9 cellular contexts compared by ENCODE assay signal in the genomic region with DNA sequence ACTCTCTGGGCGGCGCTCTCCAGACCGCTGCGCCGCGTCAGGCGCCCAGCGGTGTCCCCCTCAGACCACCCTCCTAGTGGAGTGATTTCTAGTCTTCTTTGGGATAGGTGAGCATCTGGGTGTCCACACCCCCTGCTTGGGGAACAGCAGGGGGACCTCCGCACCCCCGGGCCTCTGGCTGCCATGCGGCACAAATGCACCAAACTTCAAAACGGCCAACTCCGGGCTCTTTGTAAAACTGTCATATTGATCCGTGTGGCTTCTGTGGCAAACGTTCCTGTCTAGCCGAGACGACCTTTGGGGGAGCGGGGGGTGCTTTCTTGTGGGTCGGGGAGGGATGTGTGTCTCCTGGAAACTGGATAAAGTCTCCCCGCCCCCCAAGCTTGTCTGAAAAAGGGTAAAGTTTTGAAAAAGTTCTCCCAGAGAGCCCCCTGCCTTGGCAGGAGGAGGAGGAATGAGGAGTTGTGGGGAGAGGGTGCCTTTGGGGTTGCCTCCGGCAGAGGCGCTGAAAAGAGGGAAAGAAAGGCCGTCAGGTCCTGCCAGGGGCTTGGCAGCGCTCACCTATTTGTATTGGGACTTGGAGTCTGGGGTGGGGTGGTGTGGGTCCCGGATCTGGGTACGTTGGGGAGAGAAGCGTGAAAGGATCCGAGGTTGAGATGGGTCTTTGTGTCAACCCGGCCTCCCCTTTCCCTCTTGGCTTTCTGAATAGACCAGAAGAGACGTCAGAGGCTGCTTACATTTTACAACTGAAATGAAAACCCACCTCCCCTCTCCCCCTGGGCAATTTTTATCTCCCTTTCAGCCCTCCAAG. TPM values are rescaled to one million over a fixed set of nuclear protein-coding genes. Genes with fewer than 3 reads are reported as not detected.
DNase-seq lines count a peak whose midpoint lies in the region; ATAC-seq, FAIRE-seq and TF ChIP-seq lines count a peak whose summit lies in the region.
"Had no signal": no experiment of that assay in that cellular context is flagged by ENCODE, and none has a peak within 500 bp of the region (broad histone marks: within the 10 kb centered on the region; RNA-seq: fewer than 3 reads in every experiment).

No MANE protein-coding gene starts in this region.

- H3K36me3 Mint-ChIP-seq in natural killer cell = no peaks in the 10 kb centered on the region

- no peaks in the 10 kb centered on the region for H3K9me1 ChIP-seq in endothelial cell of umbilical vein (replicated peaks; ENCODE audit: control insufficient read depth, extremely low read depth, insufficient read depth, low read length)

- H3K27me3 ChIP-seq in endothelial cell of umbilical vein (ENCODE audit: control insufficient read depth in 2 of 2, insufficient read depth in 2 of 2, low read length in 2 of 2) (no peaks in the 10 kb centered on the region), tibial artery (peaks cover 0 to 22% of the 10 kb centered on the region in 2 donors)

- H3K27ac ChIP-seq in endothelial cell of umbilical vein (ENCODE audit: insufficient read depth, low read depth, low read length) = peak overlapping the region; percentile 94
- H3K27ac ChIP-seq in tibial artery = peak overlapping the region; percentile 80 to 82

- peak overlapping the region; percentile 82 for H3K9ac ChIP-seq in endothelial cell of umbilical vein (replicated peaks; ENCODE audit: extremely low read depth, insufficient read depth, low read length)

- H3K4me3 Mint-ChIP-seq in natural killer cell = no peak overlapping the region
- H3K4me3 Mint-ChIP-seq: activated naive CD4-positive, alpha-beta T cell treated with anti-CD3 and anti-CD28 coated beads, Interleukin-2, amount 50 U/mL, for 24 hours had no signal

- BruUV-seq in endothelial cell of umbilical vein (replicated peaks; lab: Mats Ljungman, UMichigan) = TSS peak; percentile 33

- ATAC-seq in natural killer cell = peak in 1 of 3 donors; percentile 3

- no peak for FAIRE-seq in endothelial cell of umbilical vein (lab: Jason Lieb, UNC)

- dilution Hi-C loops in endothelial cell of umbilical vein (cut with MboI; ENCODE audit: extremely low pct_ligation_motif_present, low sequenced_read_pairs) = no loop called here

- peaks cover 45% of the 10 kb centered on the region for H3K4me1 ChIP-seq in endothelial cell of umbilical vein (ENCODE audit: control insufficient read depth, extremely low read depth, insufficient read depth, low read length)
- H3K4me1 ChIP-seq in tibial artery = peaks cover 15 to 49% (median 44%) of the 10 kb centered on the region in 4 donors

- CTCF ChIA-PET in endothelial cell of umbilical vein (lab: Charles Lee) = no interaction called here

- no peaks in the 10 kb centered on the region for H3K9me3 Mint-ChIP-seq in natural killer cell
- H3K9me3 Mint-ChIP-seq: activated naive CD4-positive, alpha-beta T cell treated with anti-CD3 and anti-CD28 coated beads, Interleukin-2, amount 50 U/mL, for 24 hours had no signal

- no peaks in the 10 kb centered on the region for H4K20me1 ChIP-seq in endothelial cell of umbilical vein (replicated peaks; ENCODE audit: control insufficient read depth, extremely low read depth, insufficient read depth, low read length)

- H3K79me2 ChIP-seq in endothelial cell of umbilical vein (ENCODE audit: control insufficient read depth, insufficient read depth, low read length) = peaks cover 32% of the 10 kb centered on the region

- H3K27me3 Mint-ChIP-seq in natural killer cell (ENCODE audit: low read depth in 2 of 2) = no peaks in the 10 kb centered on the region
- H3K27me3 Mint-ChIP-seq: activated naive CD4-positive, alpha-beta T cell treated with anti-CD3 and anti-CD28 coated beads, Interleukin-2, amount 50 U/mL, for 24 hours had no signal

- peak; percentile 62 for DNase-seq in GM10266 (ENCODE audit: extremely low spot score)
- peak; percentile 66 for DNase-seq in NCI-H1105 treated with DMSO at 0.1 percent for 48 hours (lab: John Stamatoyannopoulos, UW)
- DNase-seq in activated CD8-positive, alpha-beta memory T cell treated with anti-CD3 and anti-CD28 coated beads for 1 hour (ENCODE audit: extremely low read depth in 1 of 2, low read depth in 1 of 2) = peak; percentile 32 to 41
- peak; percentile 38 for DNase-seq in endothelial cell of umbilical vein (ENCODE audit: low read depth, low spot score)
- peak; percentile 44 for DNase-seq in natural killer cell
- DNase-seq in tibial artery = peak in 1 of 2 donors; percentile 30
- no peak for DNase-seq in DMS114 treated with DMSO at 0.1 percent for 48 hours (lab: John Stamatoyannopoulos, UW; ENCODE audit: unreplicated experiment)
- DNase-seq in NCI-H2196 (lab: John Stamatoyannopoulos, UW; ENCODE audit: unreplicated experiment) = no peak

- H3K27ac Mint-ChIP-seq in natural killer cell = no peak overlapping the region
- H3K27ac Mint-ChIP-seq: activated naive CD4-positive, alpha-beta T cell treated with anti-CD3 and anti-CD28 coated beads, Interleukin-2, amount 50 U/mL, for 24 hours had no signal

- peak; percentile 21 for TF ChIP-seq POLR2A in endothelial cell of umbilical vein (IDR thresholded peaks at IDR 0.05; ENCODE audit: low read depth, low read length)

- TF ChIP-seq CTCF in GM10266 (IDR thresholded peaks at IDR 0.05; ENCODE audit: control insufficient read depth, insufficient read depth, low read depth, missing control alignments) (no peak), endothelial cell of umbilical vein (IDR thresholded peaks at IDR 0.05; ENCODE audit: extremely low read depth in 1 of 2, insufficient read depth in 1 of 2, low read depth in 1 of 2, low read length in 2 of 2) (no peak), natural killer cell (IDR thresholded peaks at IDR 0.05) (no peak), tibial artery (IDR thresholded peaks at IDR 0.05) (no peak)

- H3K4me2 ChIP-seq in endothelial cell of umbilical vein (ENCODE audit: insufficient read depth, low read length) = peak overlapping the region; percentile 95

- H3K4me3 ChIP-seq in endothelial cell of umbilical vein (replicated peaks in 1 of 3; ENCODE audit: insufficient read depth in 1 of 3, low read depth in 1 of 3, low read length in 3 of 3) (peak overlapping the region; percentile 67 to 76 (median 74)), tibial artery (peak overlapping the region; percentile 62 to 66)

- POLR2A ChIA-PET in endothelial cell of umbilical vein (lab: Charles Lee) = no interaction called here

- peaks cover 7 to 10% of the 10 kb centered on the region in 2 experiments for H3K36me3 ChIP-seq in endothelial cell of umbilical vein (ENCODE audit: control insufficient read depth in 2 of 2, extremely low read depth in 1 of 2, insufficient read depth in 2 of 2, low read length in 2 of 2)
- H3K36me3 ChIP-seq in tibial artery = peaks cover 0 to 12% (median 8%) of the 10 kb centered on the region in 3 donors

- intact Hi-C loops in endothelial cell of umbilical vein (cut with micrococcal nuclease) (loop anchor here (1.0 to 5.0 kb wide), 8 partner anchors 24 to 268 kb away; partner anchors contain the start of genes ALOXE3, CNTROB, KDM6B and NAA38), natural killer cell (cut with micrococcal nuclease) (loop anchor here (1.0 to 5.0 kb wide), 4 partner anchors 29 to 52 kb away; partner anchors contain the start of genes CNTROB, KDM6B, NAA38 and TRAPPC1), tibial artery (cut with DNase I; ENCODE audit: low total_unique reads) (no loop called here)

- H3K9me3 ChIP-seq in endothelial cell of umbilical vein (replicated peaks; ENCODE audit: control insufficient read depth, insufficient read depth, low read length) = no peaks in the 10 kb centered on the region
- no peaks in the 10 kb centered on the region for H3K9me3 ChIP-seq in tibial artery

- no peaks in the 10 kb centered on the region for H3K4me1 Mint-ChIP-seq in natural killer cell

- no peak overlapping the region for H2AFZ ChIP-seq in endothelial cell of umbilical vein (ENCODE audit: low read depth, low read length)

RNA-seq across cellular contexts. Expression of gene CHD3, which starts 2.2 kb away (rescaled TPM):
- total RNA-seq in endothelial cell of umbilical vein (185 and 189 TPM in 2 replicates), natural killer cell (100 to 1,000 TPM; 215 to 275 (median 218) TPM)
- polyA plus RNA-seq in endothelial cell of umbilical vein = 102 and 108 TPM in 2 replicates
- 49.9 and 71.3 TPM in 2 replicates for polyA plus RNA-seq in endothelial cell of umbilical vein (2011; cell fraction: cytosol; rRNA removed)
- 282 and 317 TPM in 2 replicates for polyA plus RNA-seq in endothelial cell of umbilical vein (2011; cell fraction: nucleus; rRNA removed)
- polyA plus RNA-seq in endothelial cell of umbilical vein (2012) = 104 and 141 TPM in 2 replicates
- 169 and 172 TPM in 2 replicates for polyA minus RNA-seq in endothelial cell of umbilical vein
- 55.1 TPM for polyA minus RNA-seq in endothelial cell of umbilical vein (2011; cell fraction: cytosol; rRNA and poly(A)+ RNA removed)
- 98.9 and 110 TPM in 2 replicates for polyA minus RNA-seq in endothelial cell of umbilical vein (2011; cell fraction: nucleus; rRNA and poly(A)+ RNA removed)

RNA-seq across cellular contexts. Expression of gene CYB5D1, which starts 28.6 kb away (rescaled TPM):
- total RNA-seq in endothelial cell of umbilical vein = 16.8 and 18.1 TPM in 2 replicates
- 7.7 and 9.4 TPM in 2 replicates for polyA plus RNA-seq in endothelial cell of umbilical vein
- polyA plus RNA-seq in endothelial cell of umbilical vein (2011; cell fraction: cytosol; rRNA removed) = 6.9 and 7.5 TPM in 2 replicates
- polyA plus RNA-seq in endothelial cell of umbilical vein (2011; cell fraction: nucleus; rRNA removed) = 13.0 and 15.9 TPM in 2 replicates
- polyA plus RNA-seq in endothelial cell of umbilical vein (2012) = 8.4 and 9.9 TPM in 2 replicates
- polyA minus RNA-seq in endothelial cell of umbilical vein = 8.3 and 15.0 TPM in 2 replicates
- 9.1 TPM for polyA minus RNA-seq in endothelial cell of umbilical vein (2011; cell fraction: cytosol; rRNA and poly(A)+ RNA removed)
- polyA minus RNA-seq in endothelial cell of umbilical vein (2011; cell fraction: nucleus; rRNA and poly(A)+ RNA removed) = 7.2 and 8.7 TPM in 2 replicates
- total RNA-seq in natural killer cell = 10 to 100 TPM; 11.0 to 18.3 (median 11.5) TPM

RNA-seq across cellular contexts. Expression of gene NAA38, which starts 29.1 kb away (rescaled TPM):
- total RNA-seq in endothelial cell of umbilical vein (119 TPM in 2 replicates), natural killer cell (10 to 100 TPM; 35.9 to 40.3 (median 37.3) TPM)
- polyA plus RNA-seq in endothelial cell of umbilical vein = 267 and 363 TPM in 2 replicates
- polyA plus RNA-seq in endothelial cell of umbilical vein (2011; cell fraction: cytosol; rRNA removed) = 122 and 161 TPM in 2 replicates
- polyA plus RNA-seq in endothelial cell of umbilical vein (2011; cell fraction: nucleus; rRNA removed) = 57.9 and 63.9 TPM in 2 replicates
- 75.5 and 87.5 TPM in 2 replicates for polyA plus RNA-seq in endothelial cell of umbilical vein (2012)
- polyA minus RNA-seq in endothelial cell of umbilical vein = 44.0 and 54.0 TPM in 2 replicates
- polyA minus RNA-seq in endothelial cell of umbilical vein (2011; cell fraction: cytosol; rRNA and poly(A)+ RNA removed) = 158 TPM
- 14.4 and 33.0 TPM in 2 replicates for polyA minus RNA-seq in endothelial cell of umbilical vein (2011; cell fraction: nucleus; rRNA and poly(A)+ RNA removed)

RNA-seq across cellular contexts. Expression of gene RNF227, which starts 29.7 kb away (rescaled TPM):
- 0.58 TPM in 2 replicates for total RNA-seq in endothelial cell of umbilical vein
- 0.76 TPM in 2 replicates for polyA plus RNA-seq in endothelial cell of umbilical vein
- 0.56 and 1.3 TPM in 2 replicates for polyA plus RNA-seq in endothelial cell of umbilical vein (2011; cell fraction: cytosol; rRNA removed)
- polyA plus RNA-seq in endothelial cell of umbilical vein (2011; cell fraction: nucleus; rRNA removed) = 0.94 and 1.7 TPM in 2 replicates
- polyA plus RNA-seq in endothelial cell of umbilical vein (2012) = 0.33 and 0.40 TPM in 2 replicates
- 0.49 and 0.87 TPM in 2 replicates for polyA minus RNA-seq in endothelial cell of umbilical vein
- 4.6 TPM for polyA minus RNA-seq in endothelial cell of umbilical vein (2011; cell fraction: cytosol; rRNA and poly(A)+ RNA removed)
- polyA minus RNA-seq in endothelial cell of umbilical vein (2011; cell fraction: nucleus; rRNA and poly(A)+ RNA removed) = 0.72 and 0.91 TPM in 2 replicates
- 1 to 10 TPM; 3.6 to 5.9 (median 4.7) TPM for total RNA-seq in natural killer cell

RNA-seq across cellular contexts. Expression of gene TMEM88, which starts 31.6 kb away (rescaled TPM):
- total RNA-seq in endothelial cell of umbilical vein (39.2 and 53.4 TPM in 2 replicates), natural killer cell (10 to 100 TPM; 12.7 to 45.5 (median 27.6) TPM)
- 165 and 185 TPM in 2 replicates for polyA plus RNA-seq in endothelial cell of umbilical vein
- 106 and 108 TPM in 2 replicates for polyA plus RNA-seq in endothelial cell of umbilical vein (2011; cell fraction: cytosol; rRNA removed)
- polyA plus RNA-seq in endothelial cell of umbilical vein (2011; cell fraction: nucleus; rRNA removed) = 35.2 TPM in 2 replicates
- polyA plus RNA-seq in endothelial cell of umbilical vein (2012) = 15.7 and 18.9 TPM in 2 replicates
- 17.3 and 23.4 TPM in 2 replicates for polyA minus RNA-seq in endothelial cell of umbilical vein
- polyA minus RNA-seq in endothelial cell of umbilical vein (2011; cell fraction: cytosol; rRNA and poly(A)+ RNA removed) = not detected
- polyA minus RNA-seq in endothelial cell of umbilical vein (2011; cell fraction: nucleus; rRNA and poly(A)+ RNA removed) = 9.3 and 9.6 TPM in 2 replicates

Comparison
In these comparisons a context has a peak if more than half of its experiments do, and no peak if none do; other contexts are left out.
1. DNase-seq: peak in GM10266 (single experiment), NCI-H1105 treated with DMSO at 0.1 percent for 48 hours (single experiment), activated CD8-positive, alpha-beta memory T cell treated with anti-CD3 and anti-CD28 coated beads for 1 hour (2 of 2), endothelial cell of umbilical vein (single experiment) and natural killer cell (single experiment); none in DMS114 treated with DMSO at 0.1 percent for 48 hours (single experiment) and NCI-H2196 (single experiment).